Comparison of ENCODE assay signal across 8 cellular contexts in the genomic region with DNA sequence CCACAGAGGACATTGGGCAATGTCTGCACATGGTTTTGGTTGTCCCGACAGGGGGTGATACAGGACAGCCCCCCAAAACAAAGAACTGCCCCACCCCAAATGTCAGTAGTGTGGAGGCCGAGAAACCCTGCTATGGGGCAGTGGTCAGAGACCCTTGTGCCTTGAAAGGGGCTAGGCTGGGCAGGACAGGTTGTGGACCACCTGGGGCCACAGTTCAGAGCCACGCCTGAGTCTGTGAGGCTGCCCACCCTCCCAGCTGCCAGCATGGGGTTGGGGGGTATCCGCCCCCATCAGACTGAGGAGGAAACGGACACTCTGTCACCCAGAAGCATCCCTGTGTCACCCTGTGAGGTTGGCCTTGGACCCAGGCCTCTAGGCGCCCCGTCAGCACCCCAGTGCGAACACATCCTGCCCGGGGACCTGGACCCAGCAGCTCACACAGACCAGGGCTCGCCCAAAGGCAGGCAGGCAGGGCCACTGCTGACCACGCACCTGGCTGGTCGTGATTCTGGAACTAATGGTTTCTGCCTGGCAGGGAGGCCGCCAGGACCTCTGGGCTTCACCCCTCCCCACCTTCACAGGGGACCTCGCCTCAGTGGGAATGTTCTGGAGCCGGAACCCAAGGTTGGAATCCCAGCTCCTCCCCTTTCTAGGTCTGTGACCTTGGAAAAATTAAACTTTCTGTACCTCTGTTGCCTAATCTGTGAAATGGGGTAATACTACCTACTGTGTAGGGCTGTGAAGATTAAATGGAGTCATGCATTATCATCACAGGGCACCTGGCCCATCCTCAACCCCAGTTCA. TPM values are rescaled to one million over a fixed set of nuclear protein-coding genes. Genes with fewer than 3 reads are reported as not detected.
DNase-seq lines count a peak whose midpoint lies in the region; TF ChIP-seq lines count a peak whose summit lies in the region.

No MANE protein-coding gene starts in this region.

- TSS peak; percentile 55 for BruUV-seq in Calu3 (replicated peaks; lab: Mats Ljungman, UMichigan)

- H3K36me3 ChIP-seq in MM.1S (replicated peaks; ENCODE audit: insufficient read depth, low read length) (no peaks in the 10 kb centered on the region), osteoblast (ENCODE audit: insufficient read depth, low read length) (no peaks in the 10 kb centered on the region), trophoblast cell (ENCODE audit: control insufficient read depth in 1 of 2, insufficient read depth in 2 of 2, low read length in 2 of 2) (peaks cover 0 to 1% of the 10 kb centered on the region in 2 experiments)
- no peaks in the 10 kb centered on the region for H3K36me3 ChIP-seq in effector memory CD4-positive, alpha-beta T cell (ENCODE audit: control insufficient read depth, insufficient read depth, low read length)

- no peak overlapping the region for H2AK5ac ChIP-seq in trophoblast cell (ENCODE audit: low read length)

- H3K23ac ChIP-seq in trophoblast cell (ENCODE audit: low read length) = no peak overlapping the region

- peak overlapping the region; percentile 73 for H3K4me3 Mint-ChIP-seq in Calu3 (ENCODE audit: low read depth, unreplicated experiment)

- no peaks in the 10 kb centered on the region for H3K27me3 Mint-ChIP-seq in Calu3 (ENCODE audit: unreplicated experiment)

- no peak overlapping the region for H3K27ac ChIP-seq in MM.1S (ENCODE audit: low read length)
- no peak overlapping the region for H3K27ac ChIP-seq in effector memory CD4-positive, alpha-beta T cell (ENCODE audit: insufficient read depth, low read length, poor library complexity, severe bottlenecking)
- H3K27ac ChIP-seq in osteoblast (ENCODE audit: low read depth, low read length) = no peak overlapping the region
- no peak overlapping the region for H3K27ac ChIP-seq in trophoblast cell (ENCODE audit: low read depth, low read length)

- peaks cover 34% of the 10 kb centered on the region for H3K36me3 Mint-ChIP-seq in Calu3 (ENCODE audit: insufficient read depth, unreplicated experiment)

- no peak for DNase-seq in Calu3
- DNase-seq in MM.1S = no peak
- no peak for DNase-seq in effector memory CD4-positive, alpha-beta T cell
- DNase-seq in osteoblast (ENCODE audit: insufficient read length, low spot score, missing footprints) = peak; percentile 66
- DNase-seq in trophoblast cell = no peak
- no peak for DNase-seq in effector CD4-positive, alpha-beta T cell
- DNase-seq in OCI-M2 (lab: John Stamatoyannopoulos, UW; ENCODE audit: unreplicated experiment) = no peak
- no peak for DNase-seq in stimulated activated naive CD4-positive, alpha-beta T cell (lab: John Stamatoyannopoulos, UW)

- no peak overlapping the region for H2BK120ac ChIP-seq in trophoblast cell (ENCODE audit: insufficient read depth, low read length, poor library complexity)

- TF ChIP-seq CTCF in Calu3 (IDR thresholded peaks at IDR 0.05; ENCODE audit: unreplicated experiment) (no peak), MM.1S (IDR thresholded peaks at IDR 0.05; ENCODE audit: low read length) (no peak), osteoblast (IDR thresholded peaks at IDR 0.05; ENCODE audit: extremely low read depth, low read depth, low read length) (no peak)

- H3K79me2 ChIP-seq in MM.1S (ENCODE audit: low read length) (peaks cover 4% of the 10 kb centered on the region; the same call in 1 of the 2 replicates), osteoblast (ENCODE audit: insufficient read depth, low read length) (no peaks in the 10 kb centered on the region), trophoblast cell (ENCODE audit: control insufficient read depth, insufficient read depth, low read length, poor library complexity) (peaks cover 2% of the 10 kb centered on the region)

- H4K8ac ChIP-seq in trophoblast cell (ENCODE audit: low read depth, low read length) = no peak overlapping the region

- peak overlapping the region; percentile 83 for H3K4me3 ChIP-seq in MM.1S (ENCODE audit: low read length)
- H3K4me3 ChIP-seq in effector memory CD4-positive, alpha-beta T cell (ENCODE audit: insufficient read depth, low read depth, low read length, poor library complexity, severe bottlenecking) = peak overlapping the region; percentile 76
- no peak overlapping the region for H3K4me3 ChIP-seq in osteoblast (ENCODE audit: insufficient read depth, low read length)
- no peak overlapping the region for H3K4me3 ChIP-seq in trophoblast cell (ENCODE audit: low read depth, low read length)

- H3K27me3 ChIP-seq in MM.1S (replicated peaks; ENCODE audit: insufficient read depth, low read length) (no peaks in the 10 kb centered on the region), osteoblast (ENCODE audit: insufficient read depth, low read length) (no peaks in the 10 kb centered on the region), trophoblast cell (ENCODE audit: insufficient read depth, low read length) (no peaks in the 10 kb centered on the region)
- H3K27me3 ChIP-seq in effector memory CD4-positive, alpha-beta T cell (replicated peaks; ENCODE audit: control insufficient read depth, insufficient read depth, low read length, poor library complexity, severe bottlenecking) = no peaks in the 10 kb centered on the region

- H3K79me1 ChIP-seq in trophoblast cell (ENCODE audit: low read length) = peaks cover 11% of the 10 kb centered on the region

- peaks cover 2% of the 10 kb centered on the region for H3K9me3 Mint-ChIP-seq in Calu3 (ENCODE audit: low read depth, unreplicated experiment)

- peak overlapping the region; percentile 81 for H3K4me2 ChIP-seq in MM.1S (ENCODE audit: low read depth, low read length)
- peak overlapping the region; percentile 78 for H3K4me2 ChIP-seq in osteoblast (ENCODE audit: insufficient read depth, low read length)
- H3K4me2 ChIP-seq in trophoblast cell (ENCODE audit: low read length) = no peak overlapping the region

- H3K4me1 ChIP-seq in MM.1S (ENCODE audit: low read length) (no peaks in the 10 kb centered on the region), osteoblast (ENCODE audit: insufficient read depth, low read length) (no peaks in the 10 kb centered on the region), trophoblast cell (ENCODE audit: control insufficient read depth in 1 of 2, insufficient read depth in 2 of 2, low read length in 2 of 2) (peaks cover 0 to 6% of the 10 kb centered on the region in 2 experiments)
- H3K4me1 ChIP-seq in effector memory CD4-positive, alpha-beta T cell (ENCODE audit: control insufficient read depth, insufficient read depth, low read length, poor library complexity, severe bottlenecking) = peaks cover 6% of the 10 kb centered on the region

- H2BK12ac ChIP-seq in trophoblast cell (ENCODE audit: low read length) = no peak overlapping the region

- H3K9me3 ChIP-seq in MM.1S (replicated peaks; ENCODE audit: insufficient read depth, low read length) = no peaks in the 10 kb centered on the region
- no peaks in the 10 kb centered on the region for H3K9me3 ChIP-seq in effector memory CD4-positive, alpha-beta T cell (ENCODE audit: control insufficient read depth, low read length)
- H3K9me3 ChIP-seq in osteoblast (ENCODE audit: low read depth, low read length) = no peaks in the 10 kb centered on the region
- peaks cover 1% of the 10 kb centered on the region for H3K9me3 ChIP-seq in trophoblast cell (ENCODE audit: insufficient read depth, low read depth, low read length)

- H3K9me2 ChIP-seq in MM.1S (replicated peaks; ENCODE audit: insufficient read depth, low read length) = no peaks in the 10 kb centered on the region

- H2BK5ac ChIP-seq in trophoblast cell (ENCODE audit: low read depth, low read length, poor library complexity) = no peak overlapping the region

- no peak overlapping the region for H3K18ac ChIP-seq in trophoblast cell (ENCODE audit: low read length)

- H3K9ac ChIP-seq in MM.1S (ENCODE audit: low read length) (peak overlapping the region; percentile 74; the same call in 1 of the 2 replicates), trophoblast cell (ENCODE audit: low read length) (no peak overlapping the region)

- no peaks in the 10 kb centered on the region for H3F3A ChIP-seq in MM.1S (ENCODE audit: insufficient read depth, low read length)

- H3K27ac Mint-ChIP-seq in Calu3 (ENCODE audit: unreplicated experiment) = peak overlapping the region; percentile 40

- no CpG with 5 or more reads among the region's 15 CpGs for WGBS in trophoblast cell (ENCODE audit: extremely low coverage, insufficient coverage, insufficient read length)

- no peak overlapping the region for H4K12ac ChIP-seq in trophoblast cell (ENCODE audit: low read depth, low read length)

- CTCF ChIA-PET in Calu3 (lab: Charles Lee) = interaction anchor here (0.6 kb wide), 1 partner anchor 1500 kb away, joined by 4 read pairs; no protein-coding TSS in a partner anchor

- H3K4me1 Mint-ChIP-seq in Calu3 (ENCODE audit: low read depth, unreplicated experiment) = peaks cover 36% of the 10 kb centered on the region

- intact Hi-C loops in Calu3 (cut with micrococcal nuclease; ENCODE audit: unreplicated experiment) = loop anchor here (5.0 kb wide), 1 partner anchor 110 kb away; no protein-coding TSS in a partner anchor

- no peak overlapping the region for H4K91ac ChIP-seq in trophoblast cell (ENCODE audit: low read depth, low read length)

- H3K14ac ChIP-seq in trophoblast cell (ENCODE audit: low read length) = no peak overlapping the region

- H2AFZ ChIP-seq in MM.1S (ENCODE audit: low read length) (0 out of 2 replicates have a peak overlapping the region, but pooled peaks have one; percentile 80), osteoblast (ENCODE audit: low read length) (no peak overlapping the region), trophoblast cell (ENCODE audit: insufficient read depth, low read length, poor library complexity) (no peak overlapping the region)

- no peak overlapping the region for H3K4ac ChIP-seq in trophoblast cell (ENCODE audit: low read depth, low read length)

- no peaks in the 10 kb centered on the region for H4K20me1 ChIP-seq in MM.1S (ENCODE audit: insufficient read depth, low read length)
- peaks cover 5% of the 10 kb centered on the region for H4K20me1 ChIP-seq in osteoblast (ENCODE audit: insufficient read depth, low read length)

RNA-seq across cellular contexts. Expression of gene SLC41A3, which starts 1.4 kb away (rescaled TPM):
- 69.6 and 101 TPM in 2 replicates for total RNA-seq in Calu3 (2022)
- total RNA-seq in osteoblast = 41.5 and 59.4 TPM in 2 replicates
- polyA plus RNA-seq in trophoblast cell (2013) = 26.0 and 27.7 TPM in 2 replicates

Comparison
In these comparisons a context has a peak if more than half of its experiments do, and no peak if none do; other contexts are left out.
1. H3K4me3 ChIP-seq: peak in MM.1S (single experiment) and effector memory CD4-positive, alpha-beta T cell (single experiment); none in osteoblast (single experiment) and trophoblast cell (single experiment).